In the genomic region with DNA sequence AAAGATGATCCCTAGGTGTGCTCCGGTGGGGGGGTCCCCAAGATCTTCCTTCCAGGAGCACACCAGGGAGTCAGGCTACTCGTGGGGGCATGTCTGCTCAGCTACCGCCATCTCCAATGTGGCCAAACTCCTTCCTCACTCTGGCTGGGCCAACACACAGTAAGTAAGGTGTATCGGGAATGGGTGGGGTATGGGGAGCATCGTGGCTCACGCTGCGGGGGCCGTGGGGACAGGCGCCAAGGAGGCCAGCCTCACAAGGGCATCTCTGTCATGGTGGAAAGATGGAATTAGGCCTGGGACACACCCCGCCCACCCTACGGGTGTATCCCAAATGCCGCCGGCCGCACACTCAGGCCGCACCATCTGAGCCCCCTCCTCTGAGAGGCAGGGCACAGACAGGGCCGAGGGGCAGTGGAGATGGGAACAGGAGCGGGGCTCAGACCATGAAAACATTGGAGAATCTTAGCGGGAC, we compare ENCODE assay signal across 31 cellular contexts. TPM values are rescaled to one million over a fixed set of nuclear protein-coding genes. Genes with fewer than 3 reads are reported as not detected.
"Had no signal": no experiment of that assay in that cellular context is flagged by ENCODE, and none has a peak within 500 bp of the region (broad histone marks: within the 10 kb centered on the region; RNA-seq: fewer than 3 reads in every experiment).

No MANE protein-coding gene starts in this region.

- H3K27me3 ChIP-seq: right atrium auricular region had no signal

- H3K27ac ChIP-seq: breast epithelium, colonic mucosa, dorsolateral prefrontal cortex, left lung, prostate gland, right atrium auricular region, tibial artery, VCaP had no signal

- H3K36me3 Mint-ChIP-seq: activated naive CD8-positive, alpha-beta T cell treated with anti-CD3 and anti-CD28 coated beads for 36 hours had no signal

- ATAC-seq: activated CD4-positive, CD25-positive, alpha-beta regulatory T cell treated with anti-CD3 and anti-CD28 coated beads, Interleukin-2, amount 50 U/mL, for 24 hours; activated CD8-positive, alpha-beta T cell treated with anti-CD3 and anti-CD28 coated beads, Interleukin-2, amount 10 ng/mL, durations not matched to agents 7 days and 5 days; effector memory CD8-positive, alpha-beta T cell; esophagus mucosa; left lung; natural killer cell treated with Interleukin-12 subunit alpha and Interleukin-12 subunit beta and Interleukin-15 and Interleukin-18, amount 100 ng/mL, for 72 hours; stimulated activated naive CD8-positive, alpha-beta T cell treated with anti-CD3 and anti-CD28 coated beads, Interleukin-15, amount 100 ng/mL, for 72 hours had no signal

- H3K9me3 ChIP-seq: breast epithelium, colonic mucosa, left lung, prostate gland, right atrium auricular region, tibial artery had no signal

- H3K4me3 ChIP-seq: breast epithelium, colonic mucosa, dorsolateral prefrontal cortex, left lung, prostate gland, right atrium auricular region, tibial artery had no signal

- H3K27ac Mint-ChIP-seq: activated CD8-positive, alpha-beta T cell treated with anti-CD3 and anti-CD28 coated beads, Interleukin-2, amount 10 ng/mL, durations not matched to agents 7 days and 5 days; activated naive CD8-positive, alpha-beta T cell treated with anti-CD3 and anti-CD28 coated beads for 36 hours; activated T-helper 1 cell treated with anti-CD3 and anti-CD28 coated beads, Interleukin-12 subunit alpha, Interleukin-12 subunit beta, Interleukin-2, Interleukin-4 antibody, amounts not matched to agents 30 ng/mL and 10 ng/mL and 1 ng/mL, durations not matched to agents 14 hours and 24 hours and 36 hours; effector memory CD8-positive, alpha-beta T cell; natural killer cell treated with Interleukin-12 subunit alpha and Interleukin-12 subunit beta and Interleukin-15 and Interleukin-18, amount 100 ng/mL, for 72 hours; stimulated activated naive CD8-positive, alpha-beta T cell treated with anti-CD3 and anti-CD28 coated beads, Interleukin-15, amount 100 ng/mL, for 72 hours had no signal

- H3K4me1 ChIP-seq: breast epithelium, colonic mucosa, left lung, prostate gland, right atrium auricular region, tibial artery had no signal

- H3K4me3 Mint-ChIP-seq: activated CD8-positive, alpha-beta T cell treated with anti-CD3 and anti-CD28 coated beads, Interleukin-2, amount 10 ng/mL, durations not matched to agents 7 days and 5 days; activated naive CD8-positive, alpha-beta T cell treated with anti-CD3 and anti-CD28 coated beads for 36 hours; activated T-helper 1 cell treated with anti-CD3 and anti-CD28 coated beads, Interleukin-12 subunit alpha, Interleukin-12 subunit beta, Interleukin-2, Interleukin-4 antibody, amounts not matched to agents 30 ng/mL and 10 ng/mL and 1 ng/mL, durations not matched to agents 14 hours and 24 hours and 36 hours; central memory CD8-positive, alpha-beta T cell; effector memory CD8-positive, alpha-beta T cell; stimulated activated naive CD8-positive, alpha-beta T cell treated with anti-CD3 and anti-CD28 coated beads, Interleukin-15, amount 100 ng/mL, for 72 hours had no signal

- H3K36me3 ChIP-seq: breast epithelium, colonic mucosa, left lung, prostate gland, right atrium auricular region, tibial artery had no signal

- H3K4me1 Mint-ChIP-seq: activated naive CD8-positive, alpha-beta T cell treated with anti-CD3 and anti-CD28 coated beads for 36 hours; central memory CD8-positive, alpha-beta T cell; stimulated activated naive CD8-positive, alpha-beta T cell treated with anti-CD3 and anti-CD28 coated beads, Interleukin-15, amount 100 ng/mL, for 72 hours had no signal

- DNase-seq: activated CD4-positive, alpha-beta T cell treated with anti-CD3 and anti-CD28 coated beads, Interleukin-2, amount 50 U/mL, for 1 hour; activated CD8-positive, alpha-beta T cell treated with anti-CD3 and anti-CD28 coated beads, Interleukin-2, amount 10 ng/mL, durations not matched to agents 7 days and 5 days; activated gamma-delta T cell; activated naive CD8-positive, alpha-beta T cell treated with anti-CD3 and anti-CD28 coated beads for 36 hours; amniotic stem cell; colonic mucosa; effector memory CD8-positive, alpha-beta T cell; foreskin melanocyte; hippocampal formation; kidney glomerular epithelial cell; mammary epithelial cell; midbrain; stimulated activated CD4-positive, alpha-beta T cell treated with anti-CD3 and anti-CD28 coated beads, Interleukin-12 subunit alpha, Interleukin-12 subunit beta, amount 100 ng/mL, for 4 hours; stimulated activated CD4-positive, alpha-beta T cell treated with anti-CD3 and anti-CD28 coated beads, Interleukin-4, amount 100 ng/mL, for 4 hours; stimulated activated naive CD8-positive, alpha-beta T cell treated with anti-CD3 and anti-CD28 coated beads, Interleukin-15, amount 100 ng/mL, for 72 hours; tibial artery had no signal

RNA-seq across cellular contexts. Expression of a gene that starts 8.3 kb away (rescaled TPM):
- total RNA-seq: activated CD8-positive, alpha-beta T cell treated with anti-CD3 and anti-CD28 coated beads, Interleukin-2, amount 10 ng/mL, durations not matched to agents 7 days and 5 days; T-helper 2 cell treated with Interferon-gamma antibody and Interleukin-4, amounts not matched to agents 100 ng/mL and 5 ng/mL, for 36 hours had no signal

RNA-seq across cellular contexts. Expression of a gene that starts 30.1 kb away (rescaled TPM):
- total RNA-seq: activated CD8-positive, alpha-beta T cell treated with anti-CD3 and anti-CD28 coated beads, Interleukin-2, amount 10 ng/mL, durations not matched to agents 7 days and 5 days; activated naive CD8-positive, alpha-beta T cell treated with anti-CD3 and anti-CD28 coated beads for 36 hours; activated T-helper 1 cell treated with anti-CD3 and anti-CD28 coated beads, Interleukin-12 subunit alpha, Interleukin-12 subunit beta, Interleukin-2, Interleukin-4 antibody, amounts not matched to agents 30 ng/mL and 10 ng/mL and 1 ng/mL, durations not matched to agents 14 hours and 24 hours and 36 hours; breast epithelium; dorsolateral prefrontal cortex; endothelial cell of umbilical vein; esophagus mucosa; left lung; mammary epithelial cell; natural killer cell treated with Interleukin-12 subunit alpha and Interleukin-12 subunit beta and Interleukin-15 and Interleukin-18, amount 100 ng/mL, for 72 hours; omental fat pad; prostate gland; right atrium auricular region; T-helper 2 cell treated with Interferon-gamma antibody and Interleukin-4, amounts not matched to agents 100 ng/mL and 5 ng/mL, for 36 hours; urinary bladder had no signal

RNA-seq across cellular contexts. Expression of a gene that starts 40.7 kb away (rescaled TPM):
- total RNA-seq: activated CD8-positive, alpha-beta T cell treated with anti-CD3 and anti-CD28 coated beads, Interleukin-2, amount 10 ng/mL, durations not matched to agents 7 days and 5 days; activated naive CD8-positive, alpha-beta T cell treated with anti-CD3 and anti-CD28 coated beads for 36 hours; activated T-helper 1 cell treated with anti-CD3 and anti-CD28 coated beads, Interleukin-12 subunit alpha, Interleukin-12 subunit beta, Interleukin-2, Interleukin-4 antibody, amounts not matched to agents 30 ng/mL and 10 ng/mL and 1 ng/mL, durations not matched to agents 14 hours and 24 hours and 36 hours; breast epithelium; endothelial cell of umbilical vein; natural killer cell treated with Interleukin-12 subunit alpha and Interleukin-12 subunit beta and Interleukin-15 and Interleukin-18, amount 100 ng/mL, for 72 hours; omental fat pad; right atrium auricular region; T-helper 2 cell treated with Interferon-gamma antibody and Interleukin-4, amounts not matched to agents 100 ng/mL and 5 ng/mL, for 36 hours had no signal
